ENCODE assay signal across 1 cellular context in the genomic region with DNA sequence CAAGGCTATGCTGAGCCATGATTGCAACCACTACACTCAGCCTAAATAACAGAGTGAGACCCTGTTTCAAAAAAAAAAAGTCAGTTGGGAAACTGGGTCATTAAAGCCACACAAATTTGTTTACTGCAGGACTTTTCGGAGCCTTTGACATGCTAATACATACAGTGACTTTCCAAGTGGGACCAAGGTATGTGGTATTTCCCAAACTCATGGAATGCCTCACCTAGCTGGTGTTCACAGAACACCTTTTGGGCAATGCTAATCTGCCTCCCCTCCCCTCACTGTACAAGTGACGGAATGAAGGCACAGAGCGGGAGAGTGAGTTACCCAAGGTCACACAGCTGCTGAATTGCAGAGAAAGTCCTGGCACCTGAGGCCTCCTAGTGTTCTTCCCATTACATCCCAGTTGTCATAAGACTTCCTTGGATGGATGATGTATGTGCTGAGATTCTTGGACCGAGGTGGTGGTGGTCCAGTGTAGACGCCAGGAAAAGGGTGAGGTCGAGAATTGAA.
TF ChIP-seq lines count a peak whose summit lies in the region.

No MANE protein-coding gene starts in this region.

TF ChIP-seq in K562, 482 proteins besides CTCF, POLR2A, EP300 and RAD21:
- TF ChIP-seq ZFP36 (IDR thresholded peaks at IDR 0.05; ENCODE audit: low read depth, low read length, partially characterized antibody) (peak; percentile 67), NFYB (IDR thresholded peaks at IDR 0.05; ENCODE audit: extremely low read depth, insufficient read length) (no peak), RBM25 (IDR thresholded peaks at IDR 0.05; ENCODE audit: low read depth, low read length, severe bottlenecking) (peak; percentile 64), ZNF239 (CRISPR knock-in tag; IDR thresholded peaks at IDR 0.05) (peak; percentile 91)
TF ChIP-seq in K562: peak in this region for 3.
